3 cellular contexts compared by ENCODE assay signal in the genomic region with DNA sequence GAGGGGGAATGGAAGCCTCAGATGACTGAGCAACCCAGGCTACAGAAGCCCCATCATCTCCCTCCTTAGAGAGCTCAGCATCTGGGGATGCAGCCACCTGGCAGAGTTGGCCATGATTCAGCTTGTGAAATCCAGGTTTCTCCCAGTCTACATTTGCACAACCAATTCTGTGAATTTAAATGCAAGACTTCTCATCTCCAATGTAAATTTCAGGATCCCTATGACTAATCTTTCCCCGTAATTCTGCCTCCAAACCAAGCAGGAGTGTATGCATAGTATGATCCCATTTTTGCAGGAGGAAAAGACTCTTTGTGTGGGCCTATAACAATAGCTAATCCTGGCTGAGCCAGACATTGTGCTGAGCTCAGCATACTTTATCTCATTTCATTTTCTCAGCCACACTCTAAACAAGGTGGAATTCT.
TF ChIP-seq lines count a peak whose summit lies in the region.

No MANE protein-coding gene starts in this region.

TF ChIP-seq in A549, 52 proteins besides CTCF, POLR2A, EP300 and RAD21:
- peak; percentile 97 for TF ChIP-seq MAFK (IDR thresholded peaks at IDR 0.05; ENCODE audit: partially characterized antibody)
- TF ChIP-seq CHD2 (IDR thresholded peaks at IDR 0.05; ENCODE audit: low read length, partially characterized antibody): no peak

TF ChIP-seq in IMR-90, 13 proteins besides CTCF, POLR2A, EP300 and RAD21:
- TF ChIP-seq CHD1 (IDR thresholded peaks at IDR 0.05; ENCODE audit: low read depth, low read length): no peak
- TF ChIP-seq MAFK (IDR thresholded peaks at IDR 0.05; ENCODE audit: low read depth, low read length): peak; percentile 97
- peak; percentile 37; the same call in 1 of the 2 replicates for TF ChIP-seq CEBPB (IDR thresholded peaks at IDR 0.05; ENCODE audit: low read depth, low read length)

TF ChIP-seq in SK-N-SH, 30 proteins besides CTCF, POLR2A, EP300 and RAD21:
- TF ChIP-seq TEAD4 (IDR thresholded peaks at IDR 0.05; ENCODE audit: borderline replicate concordance, insufficient read depth) (no peak), RFX5 (IDR thresholded peaks at IDR 0.05; ENCODE audit: low read length) (no peak), GABPA (IDR thresholded peaks at IDR 0.05; ENCODE audit: low read depth) (no peak), YY1 (IDR thresholded peaks at IDR 0.05; ENCODE audit: low read depth) (no peak), RCOR1 (IDR thresholded peaks at IDR 0.05; ENCODE audit: low read length) (no peak), TCF12 (IDR thresholded peaks at IDR 0.05) (no peak), FOSL2 (IDR thresholded peaks at IDR 0.05; ENCODE audit: borderline replicate concordance, low read depth) (no peak), JUND (IDR thresholded peaks at IDR 0.05) (no peak), MXI1 (IDR thresholded peaks at IDR 0.05; ENCODE audit: low read depth, low read length) (no peak), NFIC (IDR thresholded peaks at IDR 0.05; ENCODE audit: borderline replicate concordance) (no peak), PBX3 (IDR thresholded peaks at IDR 0.05) (no peak), ELF1 (IDR thresholded peaks at IDR 0.05) (no peak), SIN3A (IDR thresholded peaks at IDR 0.05; ENCODE audit: borderline replicate concordance, low read depth, low read length) (no peak), TAF1 (IDR thresholded peaks at IDR 0.05; ENCODE audit: borderline replicate concordance, low read depth, low read length) (no peak), CHD2 (IDR thresholded peaks at IDR 0.05; ENCODE audit: low read length, partially characterized antibody) (no peak), ZBTB33 (IDR thresholded peaks at IDR 0.05; ENCODE audit: borderline replicate concordance, low read depth) (no peak), USF2 (IDR thresholded peaks at IDR 0.05; ENCODE audit: borderline replicate concordance, low read depth, low read length) (no peak)
- TF ChIP-seq, protein P1, sequence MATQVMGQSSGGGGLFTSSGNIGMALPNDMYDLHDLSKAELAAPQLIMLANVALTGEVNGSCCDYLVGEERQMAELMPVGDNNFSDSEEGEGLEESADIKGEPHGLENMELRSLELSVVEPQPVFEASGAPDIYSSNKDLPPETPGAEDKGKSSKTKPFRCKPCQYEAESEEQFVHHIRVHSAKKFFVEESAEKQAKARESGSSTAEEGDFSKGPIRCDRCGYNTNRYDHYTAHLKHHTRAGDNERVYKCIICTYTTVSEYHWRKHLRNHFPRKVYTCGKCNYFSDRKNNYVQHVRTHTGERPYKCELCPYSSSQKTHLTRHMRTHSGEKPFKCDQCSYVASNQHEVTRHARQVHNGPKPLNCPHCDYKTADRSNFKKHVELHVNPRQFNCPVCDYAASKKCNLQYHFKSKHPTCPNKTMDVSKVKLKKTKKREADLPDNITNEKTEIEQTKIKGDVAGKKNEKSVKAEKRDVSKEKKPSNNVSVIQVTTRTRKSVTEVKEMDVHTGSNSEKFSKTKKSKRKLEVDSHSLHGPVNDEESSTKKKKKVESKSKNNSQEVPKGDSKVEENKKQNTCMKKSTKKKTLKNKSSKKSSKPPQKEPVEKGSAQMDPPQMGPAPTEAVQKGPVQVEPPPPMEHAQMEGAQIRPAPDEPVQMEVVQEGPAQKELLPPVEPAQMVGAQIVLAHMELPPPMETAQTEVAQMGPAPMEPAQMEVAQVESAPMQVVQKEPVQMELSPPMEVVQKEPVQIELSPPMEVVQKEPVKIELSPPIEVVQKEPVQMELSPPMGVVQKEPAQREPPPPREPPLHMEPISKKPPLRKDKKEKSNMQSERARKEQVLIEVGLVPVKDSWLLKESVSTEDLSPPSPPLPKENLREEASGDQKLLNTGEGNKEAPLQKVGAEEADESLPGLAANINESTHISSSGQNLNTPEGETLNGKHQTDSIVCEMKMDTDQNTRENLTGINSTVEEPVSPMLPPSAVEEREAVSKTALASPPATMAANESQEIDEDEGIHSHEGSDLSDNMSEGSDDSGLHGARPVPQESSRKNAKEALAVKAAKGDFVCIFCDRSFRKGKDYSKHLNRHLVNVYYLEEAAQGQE (IDR thresholded peaks at IDR 0.05; ENCODE audit: low read depth, low read length): no peak
